In genomic region chr3:119817071-119817470, GRCh38 we compare ENCODE assay signal across 22 cellular contexts. TPM values are rescaled to one million over a fixed set of nuclear protein-coding genes. Genes with fewer than 3 reads are reported as not detected.
DNase-seq lines count a peak whose midpoint lies in the region; ATAC-seq and TF ChIP-seq lines count a peak whose summit lies in the region.
"Had no signal": no experiment of that assay in that cellular context is flagged by ENCODE, and none has a peak within 500 bp of the region (broad histone marks: within the 10 kb centered on the region; RNA-seq: fewer than 3 reads in every experiment).

No MANE protein-coding gene starts in this region.

- ATAC-seq in left ventricle myocardium superior, result peak; percentile 74
- ATAC-seq: GM23338 had no signal

- H3K27ac ChIP-seq in breast epithelium (no peak overlapping the region), WERI-Rb-1 (no peak overlapping the region), osteoblast (ENCODE audit: low read depth, low read length) (no peak overlapping the region), ascending aorta (no peak overlapping the region)
- H3K27ac ChIP-seq: BLaER1 treated with 17β-estradiol and CSF1 and Interleukin-3, amounts not matched to agents 10 nM and 100 nM; HL-60; SK-N-MC had no signal

- H3K27me3 Mint-ChIP-seq in MCF 10A (ENCODE audit: insufficient read depth, unreplicated experiment), result peaks cover 16% of the 10 kb centered on the region

- DNase-seq in MCF 10A (ENCODE audit: unreplicated experiment), result no peak
- DNase-seq in breast epithelium (ENCODE audit: low spot score in 2 of 2), result no peak
- DNase-seq in WERI-Rb-1, result peak; percentile 75
- peak; percentile 66 for DNase-seq in left ventricle myocardium superior
- DNase-seq in osteoblast (ENCODE audit: insufficient read length, low spot score, missing footprints), result peak; percentile 32
- no peak for DNase-seq in ascending aorta (ENCODE audit: low spot score in 2 of 2)
- no peak for DNase-seq in NK-92 treated with Interleukin-12 subunit alpha and Interleukin-12 subunit beta, amount 100 ng/mL, for 24 hours (lab: John Stamatoyannopoulos, UW)
- DNase-seq: 8988T; Caco-2; CD4-positive, alpha-beta memory T cell; DMS153; KBM-7; NCI-H1105; NCI-H2029 treated with DMSO at 0.1 percent for 48 hours; NCI-H226; SHP77 had no signal

- H3K79me2 ChIP-seq in osteoblast (ENCODE audit: insufficient read depth, low read length), result no peaks in the 10 kb centered on the region

- no peak for TF ChIP-seq POLR2A in breast epithelium (IDR thresholded peaks at IDR 0.05)

- H3K4me3 Mint-ChIP-seq in MCF 10A (ENCODE audit: unreplicated experiment), result no peak overlapping the region
- H3K4me3 Mint-ChIP-seq: CD4-positive, alpha-beta memory T cell; GM23338 had no signal

- no peaks in the 10 kb centered on the region for H3K9me3 Mint-ChIP-seq in MCF 10A (ENCODE audit: unreplicated experiment)
- H3K9me3 Mint-ChIP-seq: CD4-positive, alpha-beta memory T cell; GM23338 had no signal

- CTCF ChIA-PET in MCF 10A (lab: Yijun Ruan, JAX), result interaction anchor here (0.9 to 2.2 kb wide), 2 partner anchors 14 to 256 kb away, joined by 3 to 8 read pairs; no protein-coding TSS in a partner anchor

- no peak overlapping the region for H2AFZ ChIP-seq in osteoblast (ENCODE audit: low read length)
- H2AFZ ChIP-seq: GM23338 had no signal

- no peaks in the 10 kb centered on the region for H3K4me1 ChIP-seq in breast epithelium
- H3K4me1 ChIP-seq in osteoblast (ENCODE audit: insufficient read depth, low read length), result no peaks in the 10 kb centered on the region
- no peaks in the 10 kb centered on the region for H3K4me1 ChIP-seq in ascending aorta
- H3K4me1 ChIP-seq: BLaER1 treated with 17β-estradiol and CSF1 and Interleukin-3, amounts not matched to agents 10 nM and 100 nM; Caco-2; HAP-1 had no signal

- peak overlapping the region; percentile 11 for H3K27ac Mint-ChIP-seq in MCF 10A (ENCODE audit: low read depth, unreplicated experiment)
- H3K27ac Mint-ChIP-seq: GM23338 had no signal

- no peaks in the 10 kb centered on the region for H3K9me3 ChIP-seq in breast epithelium
- H3K9me3 ChIP-seq in WERI-Rb-1 (ENCODE audit: severe bottlenecking), result no peaks in the 10 kb centered on the region
- no peaks in the 10 kb centered on the region for H3K9me3 ChIP-seq in osteoblast (ENCODE audit: low read depth, low read length)
- H3K9me3 ChIP-seq in ascending aorta, result no peaks in the 10 kb centered on the region
- H3K9me3 ChIP-seq: BLaER1 treated with 17β-estradiol and CSF1 and Interleukin-3, amounts not matched to agents 10 nM and 100 nM; Caco-2; HAP-1 had no signal

- no peak overlapping the region for H3K4me2 ChIP-seq in osteoblast (ENCODE audit: insufficient read depth, low read length)
- H3K4me2 ChIP-seq: BLaER1 treated with 17β-estradiol and CSF1 and Interleukin-3, amounts not matched to agents 10 nM and 100 nM; GM23338 had no signal

- BruUV-seq in MCF 10A (replicated peaks; lab: Mats Ljungman, UMichigan), result no TSS peak

- no peaks in the 10 kb centered on the region for H3K36me3 Mint-ChIP-seq in MCF 10A (ENCODE audit: insufficient read depth, unreplicated experiment)
- H3K36me3 Mint-ChIP-seq: CD4-positive, alpha-beta memory T cell had no signal

- intact Hi-C loops in MCF 10A (cut with micrococcal nuclease) (no loop called here), breast epithelium (cut with DNase I; ENCODE audit: low total_unique reads) (no loop called here), left ventricle myocardium superior (cut with micrococcal nuclease) (no loop called here), ascending aorta (cut with DNase I) (no loop called here)

- H3K4me3 ChIP-seq in breast epithelium (no peak overlapping the region), WERI-Rb-1 (ENCODE audit: low read depth, low read length) (peak overlapping the region; percentile 19), osteoblast (ENCODE audit: insufficient read depth, low read length) (no peak overlapping the region), ascending aorta (no peak overlapping the region)
- H3K4me3 ChIP-seq: BLaER1 treated with 17β-estradiol and CSF1 and Interleukin-3, amounts not matched to agents 10 nM and 100 nM; GM23338; HAP-1; SK-N-MC had no signal

- POLR2A ChIA-PET in MCF 10A (lab: Yijun Ruan, JAX), result interaction anchor here (1.0 to 1.6 kb wide), 3 partner anchors 8 to 276 kb away, joined by 3 to 5 read pairs (median 4); no protein-coding TSS in a partner anchor

- H3K27me3 ChIP-seq in breast epithelium (peaks cover 0 to 4% of the 10 kb centered on the region in 2 donors), WERI-Rb-1 (ENCODE audit: insufficient read depth, low read depth, severe bottlenecking) (no peaks in the 10 kb centered on the region), osteoblast (ENCODE audit: insufficient read depth, low read length) (no peaks in the 10 kb centered on the region), ascending aorta (no peaks in the 10 kb centered on the region)
- H3K27me3 ChIP-seq: BLaER1 treated with 17β-estradiol and CSF1 and Interleukin-3, amounts not matched to agents 10 nM and 100 nM had no signal

- H3K4me1 Mint-ChIP-seq in MCF 10A (ENCODE audit: insufficient read depth, unreplicated experiment), result no peaks in the 10 kb centered on the region

- no peaks in the 10 kb centered on the region for H3K36me3 ChIP-seq in breast epithelium
- H3K36me3 ChIP-seq in WERI-Rb-1, result no peaks in the 10 kb centered on the region
- no peaks in the 10 kb centered on the region for H3K36me3 ChIP-seq in osteoblast (ENCODE audit: insufficient read depth, low read length)
- H3K36me3 ChIP-seq in ascending aorta, result no peaks in the 10 kb centered on the region
- H3K36me3 ChIP-seq: BLaER1 treated with 17β-estradiol and CSF1 and Interleukin-3, amounts not matched to agents 10 nM and 100 nM; HAP-1 had no signal

- TF ChIP-seq CTCF in MCF 10A (IDR thresholded peaks at IDR 0.05; ENCODE audit: unreplicated experiment) (no peak), breast epithelium (IDR thresholded peaks at IDR 0.05) (no peak), WERI-Rb-1 (IDR thresholded peaks at IDR 0.05; ENCODE audit: low read depth, low read length) (no peak), osteoblast (IDR thresholded peaks at IDR 0.05; ENCODE audit: extremely low read depth, low read depth, low read length) (no peak), ascending aorta (IDR thresholded peaks at IDR 0.05) (no peak)

- no peaks in the 10 kb centered on the region for H4K20me1 ChIP-seq in osteoblast (ENCODE audit: insufficient read depth, low read length)
- H4K20me1 ChIP-seq: BLaER1 treated with 17β-estradiol and CSF1 and Interleukin-3, amounts not matched to agents 10 nM and 100 nM had no signal

RNA-seq across cellular contexts. Expression of gene NR1I2, which starts 35.2 kb away (rescaled TPM):
- total RNA-seq in MCF 10A (2022) (not detected in 2 replicates), breast epithelium (under 1 TPM; 0.29 to 0.98 (median 0.32) TPM), left ventricle myocardium superior (0.12 TPM), osteoblast (0.36 TPM in 1 of 2 replicates, not detected in the other), ascending aorta (not detected)
- total RNA-seq: Caco-2, G401 had no signal

Comparison
In these comparisons a context has a peak if more than half of its experiments do, and no peak if none do; other contexts are left out.
1. DNase-seq: peak in WERI-Rb-1 (single experiment), left ventricle myocardium superior (single experiment) and osteoblast (single experiment); none in MCF 10A (single experiment), breast epithelium (0 of 2), ascending aorta (0 of 2) and NK-92 treated with Interleukin-12 subunit alpha and Interleukin-12 subunit beta, amount 100 ng/mL, for 24 hours (single experiment).